ENCODE assay signal across 8 cellular contexts in genomic region chr11:65477271-65478029, GRCh38. TPM values are rescaled to one million over a fixed set of nuclear protein-coding genes. Genes with fewer than 3 reads are reported as not detected.
A peak's percentile ranks its signal among the peaks of the same experiment; 100 is the strongest.
DNase-seq lines count a peak whose midpoint lies in the region; ATAC-seq, FAIRE-seq and TF ChIP-seq lines count a peak whose summit lies in the region.

No MANE protein-coding gene starts in this region.

- DNase-seq in CMK (ENCODE audit: low read depth) (peak; percentile 97), GM20000 (ENCODE audit: low spot score) (peak; percentile 95), HTR-8/SVneo (ENCODE audit: insufficient read length, low spot score) (peak; percentile 94), NOMO-1 treated with DMSO at 0.1 percent for 48 hours (lab: John Stamatoyannopoulos, UW; ENCODE audit: unreplicated experiment) (peak; percentile 92), mesenteric fat pad (ENCODE audit: low spot score) (peak; percentile 100)
- peak; percentile 84 to 90 (median 88) for DNase-seq in activated CD8-positive, alpha-beta memory T cell treated with anti-CD3 and anti-CD28 coated beads for 48 hours (ENCODE audit: low read depth in 2 of 3, low spot score in 2 of 3)
- peak; percentile 74 to 80 (median 78) for DNase-seq in effector memory CD8-positive, alpha-beta T cell
- peak; percentile 79 for DNase-seq in stimulated activated CD8-positive, alpha-beta memory T cell treated with anti-CD3 and anti-CD28 coated beads, Interleukin-15, amount 100 ng/mL, for 24 hours (ENCODE audit: low read depth)

- FAIRE-seq in HTR-8/SVneo (lab: Jason Lieb, UNC) = peak; percentile 82

- peaks cover 5% of the 10 kb centered on the region for H3K36me3 Mint-ChIP-seq in effector memory CD8-positive, alpha-beta T cell (ENCODE audit: insufficient read depth)

- ATAC-seq in effector memory CD8-positive, alpha-beta T cell (replicated peaks) = peak; percentile 89

- no peak for TF ChIP-seq CTCF in GM20000 (IDR thresholded peaks at IDR 0.05; ENCODE audit: extremely low read depth, missing control alignments)

- H3K27me3 Mint-ChIP-seq in effector memory CD8-positive, alpha-beta T cell = no peaks in the 10 kb centered on the region

- H3K27ac Mint-ChIP-seq in effector memory CD8-positive, alpha-beta T cell = peak overlapping the region; percentile 97 to 98

- H3K9me3 Mint-ChIP-seq in effector memory CD8-positive, alpha-beta T cell = no peaks in the 10 kb centered on the region

- peaks cover 10 to 13% of the 10 kb centered on the region in 2 donors for H3K4me1 Mint-ChIP-seq in effector memory CD8-positive, alpha-beta T cell (ENCODE audit: low read depth in 2 of 2)

- peak overlapping the region; percentile 89 to 93 for H3K4me3 Mint-ChIP-seq in effector memory CD8-positive, alpha-beta T cell

RNA-seq across cellular contexts. Expression of gene MALAT1, which starts 21.4 kb away (rescaled TPM):
- 11,495 TPM for total RNA-seq in mesenteric fat pad

RNA-seq across cellular contexts. Expression of gene SCYL1, which starts 47.4 kb away (rescaled TPM):
- total RNA-seq in mesenteric fat pad = 87.0 TPM

RNA-seq across cellular contexts. Expression of gene NEAT1, which starts 54.9 kb away (rescaled TPM):
- 1,527 TPM for total RNA-seq in mesenteric fat pad

Comparison
In these comparisons a context has a peak if more than half of its experiments do, and no peak if none do; other contexts are left out.
1. Peak in every context shown above with its lines: DNase-seq and ATAC-seq.